In genomic region chr11:116871248-116871647, GRCh38 we compare ENCODE assay signal across 15 cellular contexts. TPM values are rescaled to one million over a fixed set of nuclear protein-coding genes. Genes with fewer than 3 reads are reported as not detected.
DNase-seq lines count a peak whose midpoint lies in the region; ATAC-seq and TF ChIP-seq lines count a peak whose summit lies in the region.
"Had no signal": no experiment of that assay in that cellular context is flagged by ENCODE, and none has a peak within 500 bp of the region (broad histone marks: within the 10 kb centered on the region; RNA-seq: fewer than 3 reads in every experiment).

No MANE protein-coding gene starts in this region.

- ATAC-seq in stimulated activated naive CD8-positive, alpha-beta T cell treated with anti-CD3 and anti-CD28 coated beads, Interleukin-15, Interleukin-2, amounts not matched to agents 100 U/mL and 50 U/mL, for 24 hours = no peak
- no peak for ATAC-seq in activated T-helper 17 cell treated with anti-CD3 and anti-CD28 coated beads, Interleukin-2, amount 50 U/mL, for 72 hours (replicated peaks)
- no peak for ATAC-seq in GM21367 (IDR thresholded peaks at IDR 0.05; ENCODE audit: unreplicated experiment)
- ATAC-seq in HG03159 (IDR thresholded peaks at IDR 0.05; ENCODE audit: unreplicated experiment) = no peak
- ATAC-seq: activated CD8-positive, alpha-beta T cell treated with anti-CD3 and anti-CD28 coated beads for 36 hours; GM12878 had no signal

- H3K4me3 ChIP-seq in foreskin fibroblast (ENCODE audit: low read depth in 1 of 2, low read length in 2 of 2) = no peak overlapping the region
- H3K4me3 ChIP-seq: GM12878, hepatocyte, SK-N-MC had no signal

- H3K27me3 Mint-ChIP-seq in stimulated activated naive CD8-positive, alpha-beta T cell treated with anti-CD3 and anti-CD28 coated beads, Interleukin-15, Interleukin-2, amounts not matched to agents 100 ng/mL and 50 ng/mL, for 24 hours = no peaks in the 10 kb centered on the region
- H3K27me3 Mint-ChIP-seq in activated T-helper 17 cell treated with anti-CD3 and anti-CD28 coated beads, Interleukin-2, amount 50 U/mL, for 72 hours = no peaks in the 10 kb centered on the region
- H3K27me3 Mint-ChIP-seq: activated CD8-positive, alpha-beta T cell treated with anti-CD3 and anti-CD28 coated beads for 36 hours; CD4-positive, alpha-beta T cell had no signal

- DNase-seq in stimulated activated naive CD8-positive, alpha-beta T cell treated with anti-CD3 and anti-CD28 coated beads, Interleukin-15, Interleukin-2, amounts not matched to agents 100 U/mL and 50 U/mL, for 24 hours = no peak
- DNase-seq in foreskin fibroblast = peak; percentile 91 to 95
- no peak for DNase-seq in posterior vena cava (ENCODE audit: low spot score)
- no peak for DNase-seq in NCI-H2227 treated with DMSO at 0.1 percent for 48 hours (lab: John Stamatoyannopoulos, UW)
- DNase-seq: activated CD8-positive, alpha-beta T cell treated with anti-CD3 and anti-CD28 coated beads for 36 hours; CD4-positive, alpha-beta T cell; NCI-H526 had no signal

- peaks cover 6% of the 10 kb centered on the region for H3K4me1 Mint-ChIP-seq in stimulated activated naive CD8-positive, alpha-beta T cell treated with anti-CD3 and anti-CD28 coated beads, Interleukin-15, Interleukin-2, amounts not matched to agents 100 ng/mL and 50 ng/mL, for 24 hours (ENCODE audit: low read depth)
- H3K4me1 Mint-ChIP-seq in activated T-helper 17 cell treated with anti-CD3 and anti-CD28 coated beads, Interleukin-2, amount 50 U/mL, for 72 hours = peaks cover 6% of the 10 kb centered on the region

- no peak overlapping the region for H3K4me3 Mint-ChIP-seq in stimulated activated naive CD8-positive, alpha-beta T cell treated with anti-CD3 and anti-CD28 coated beads, Interleukin-15, Interleukin-2, amounts not matched to agents 100 ng/mL and 50 ng/mL, for 24 hours
- H3K4me3 Mint-ChIP-seq in activated T-helper 17 cell treated with anti-CD3 and anti-CD28 coated beads, Interleukin-2, amount 50 U/mL, for 72 hours = no peak overlapping the region
- H3K4me3 Mint-ChIP-seq: activated CD8-positive, alpha-beta T cell treated with anti-CD3 and anti-CD28 coated beads for 36 hours; CD4-positive, alpha-beta T cell had no signal

- intact Hi-C loops in posterior vena cava (cut with DNase I) = no loop called here

- H3K27ac Mint-ChIP-seq in stimulated activated naive CD8-positive, alpha-beta T cell treated with anti-CD3 and anti-CD28 coated beads, Interleukin-15, Interleukin-2, amounts not matched to agents 100 ng/mL and 50 ng/mL, for 24 hours = peak overlapping the region; percentile 19
- peak overlapping the region; percentile 53 for H3K27ac Mint-ChIP-seq in activated T-helper 17 cell treated with anti-CD3 and anti-CD28 coated beads, Interleukin-2, amount 50 U/mL, for 72 hours
- H3K27ac Mint-ChIP-seq: CD4-positive, alpha-beta T cell had no signal

- no peaks in the 10 kb centered on the region for H3K9me3 Mint-ChIP-seq in stimulated activated naive CD8-positive, alpha-beta T cell treated with anti-CD3 and anti-CD28 coated beads, Interleukin-15, Interleukin-2, amounts not matched to agents 100 ng/mL and 50 ng/mL, for 24 hours
- H3K9me3 Mint-ChIP-seq in activated T-helper 17 cell treated with anti-CD3 and anti-CD28 coated beads, Interleukin-2, amount 50 U/mL, for 72 hours = no peaks in the 10 kb centered on the region
- H3K9me3 Mint-ChIP-seq: activated CD8-positive, alpha-beta T cell treated with anti-CD3 and anti-CD28 coated beads for 36 hours; CD4-positive, alpha-beta T cell had no signal

- no peak for TF ChIP-seq CTCF in foreskin fibroblast (IDR thresholded peaks at IDR 0.05; ENCODE audit: low read depth, low read length)

- H3K36me3 Mint-ChIP-seq in stimulated activated naive CD8-positive, alpha-beta T cell treated with anti-CD3 and anti-CD28 coated beads, Interleukin-15, Interleukin-2, amounts not matched to agents 100 ng/mL and 50 ng/mL, for 24 hours (ENCODE audit: low read depth) = peaks cover 69% of the 10 kb centered on the region
- peaks cover 100% of the 10 kb centered on the region for H3K36me3 Mint-ChIP-seq in activated T-helper 17 cell treated with anti-CD3 and anti-CD28 coated beads, Interleukin-2, amount 50 U/mL, for 72 hours (ENCODE audit: low read depth)

RNA-seq across cellular contexts. Expression of gene APOA1, which starts 33.8 kb away (rescaled TPM):
- under 1 TPM; 0.37 TPM for total RNA-seq in activated T-helper 17 cell treated with anti-CD3 and anti-CD28 coated beads, Interleukin-2, amount 50 U/mL, for 72 hours
- under 1 TPM in 1 of 2 donors, not detected in 1; 0.79 TPM for total RNA-seq in posterior vena cava
- total RNA-seq: activated CD8-positive, alpha-beta T cell treated with anti-CD3 and anti-CD28 coated beads for 36 hours had no signal

RNA-seq across cellular contexts. Expression of gene APOC3, which starts 41.5 kb away (rescaled TPM):
- total RNA-seq in activated T-helper 17 cell treated with anti-CD3 and anti-CD28 coated beads, Interleukin-2, amount 50 U/mL, for 72 hours = not detected
- total RNA-seq in posterior vena cava = not detected
- total RNA-seq: activated CD8-positive, alpha-beta T cell treated with anti-CD3 and anti-CD28 coated beads for 36 hours; CD4-positive, alpha-beta T cell had no signal

RNA-seq across cellular contexts. Expression of gene APOA4, which starts 48.1 kb away (rescaled TPM):
- not detected for total RNA-seq in activated T-helper 17 cell treated with anti-CD3 and anti-CD28 coated beads, Interleukin-2, amount 50 U/mL, for 72 hours
- 1 to 10 TPM in 1 of 2 donors, not detected in 1; 2.0 TPM for total RNA-seq in posterior vena cava
- total RNA-seq: activated CD8-positive, alpha-beta T cell treated with anti-CD3 and anti-CD28 coated beads for 36 hours; CD4-positive, alpha-beta T cell; GM12878; mucosa of gallbladder had no signal

Comparison
In these comparisons a context has a peak if more than half of its experiments do, and no peak if none do; other contexts are left out.
1. DNase-seq: peak in foreskin fibroblast (2 of 2); none in stimulated activated naive CD8-positive, alpha-beta T cell treated with anti-CD3 and anti-CD28 coated beads, Interleukin-15, Interleukin-2, amounts not matched to agents 100 U/mL and 50 U/mL, for 24 hours (single experiment), posterior vena cava (single experiment) and NCI-H2227 treated with DMSO at 0.1 percent for 48 hours (single experiment).